ENCODE assay signal across 1 cellular context in genomic region chr19:46347572-46347883, GRCh38.
TF ChIP-seq lines count a peak whose summit lies in the region.

No MANE protein-coding gene starts in this region.

TF ChIP-seq in HCT116, 20 proteins besides CTCF, POLR2A, EP300 and RAD21 (continued from another document):
- TF ChIP-seq, protein P1, sequence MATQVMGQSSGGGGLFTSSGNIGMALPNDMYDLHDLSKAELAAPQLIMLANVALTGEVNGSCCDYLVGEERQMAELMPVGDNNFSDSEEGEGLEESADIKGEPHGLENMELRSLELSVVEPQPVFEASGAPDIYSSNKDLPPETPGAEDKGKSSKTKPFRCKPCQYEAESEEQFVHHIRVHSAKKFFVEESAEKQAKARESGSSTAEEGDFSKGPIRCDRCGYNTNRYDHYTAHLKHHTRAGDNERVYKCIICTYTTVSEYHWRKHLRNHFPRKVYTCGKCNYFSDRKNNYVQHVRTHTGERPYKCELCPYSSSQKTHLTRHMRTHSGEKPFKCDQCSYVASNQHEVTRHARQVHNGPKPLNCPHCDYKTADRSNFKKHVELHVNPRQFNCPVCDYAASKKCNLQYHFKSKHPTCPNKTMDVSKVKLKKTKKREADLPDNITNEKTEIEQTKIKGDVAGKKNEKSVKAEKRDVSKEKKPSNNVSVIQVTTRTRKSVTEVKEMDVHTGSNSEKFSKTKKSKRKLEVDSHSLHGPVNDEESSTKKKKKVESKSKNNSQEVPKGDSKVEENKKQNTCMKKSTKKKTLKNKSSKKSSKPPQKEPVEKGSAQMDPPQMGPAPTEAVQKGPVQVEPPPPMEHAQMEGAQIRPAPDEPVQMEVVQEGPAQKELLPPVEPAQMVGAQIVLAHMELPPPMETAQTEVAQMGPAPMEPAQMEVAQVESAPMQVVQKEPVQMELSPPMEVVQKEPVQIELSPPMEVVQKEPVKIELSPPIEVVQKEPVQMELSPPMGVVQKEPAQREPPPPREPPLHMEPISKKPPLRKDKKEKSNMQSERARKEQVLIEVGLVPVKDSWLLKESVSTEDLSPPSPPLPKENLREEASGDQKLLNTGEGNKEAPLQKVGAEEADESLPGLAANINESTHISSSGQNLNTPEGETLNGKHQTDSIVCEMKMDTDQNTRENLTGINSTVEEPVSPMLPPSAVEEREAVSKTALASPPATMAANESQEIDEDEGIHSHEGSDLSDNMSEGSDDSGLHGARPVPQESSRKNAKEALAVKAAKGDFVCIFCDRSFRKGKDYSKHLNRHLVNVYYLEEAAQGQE (IDR thresholded peaks at IDR 0.05; ENCODE audit: low read depth), result no peak
- no peak for TF ChIP-seq JUND (IDR thresholded peaks at IDR 0.05)
- TF ChIP-seq SP1 (IDR thresholded peaks at IDR 0.05; ENCODE audit: low read depth), result no peak
- no peak for TF ChIP-seq SRF (IDR thresholded peaks at IDR 0.05; ENCODE audit: low read depth)
- no peak for TF ChIP-seq ELF1 (IDR thresholded peaks at IDR 0.05; ENCODE audit: borderline replicate concordance, low read depth)
- no peak for TF ChIP-seq TCF7L2 (IDR thresholded peaks at IDR 0.05; ENCODE audit: borderline replicate concordance, extremely low read depth, insufficient read depth, insufficient read length)
- no peak for TF ChIP-seq ATF3 (IDR thresholded peaks at IDR 0.05)
